8 cellular contexts compared by ENCODE assay signal in the genomic region with DNA sequence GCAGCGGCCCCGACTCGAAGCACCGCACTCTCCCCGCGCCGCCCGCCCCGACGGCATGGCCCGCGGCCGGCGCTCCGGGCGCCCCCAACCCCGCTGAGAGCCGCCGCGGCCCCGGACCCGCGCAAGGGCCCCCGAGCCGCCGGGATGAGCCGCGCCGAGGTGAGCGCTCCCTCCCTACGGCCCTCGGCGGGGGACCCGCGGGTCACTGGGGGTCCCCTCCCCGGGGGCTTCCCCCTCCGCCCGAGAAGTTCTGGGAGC. TPM values are rescaled to one million over a fixed set of nuclear protein-coding genes. Genes with fewer than 3 reads are reported as not detected.
DNase-seq lines count a peak whose midpoint lies in the region; ATAC-seq and TF ChIP-seq lines count a peak whose summit lies in the region.

No MANE protein-coding gene starts in this region.

- POLR2A ChIA-PET in SK-N-SH (lab: Yijun Ruan, JAX): interaction anchor here (0.6 to 3.5 kb wide), 10 partner anchors 119 to 485 kb away, joined by 3 to 18 read pairs (median 4); a partner anchor contains a TSS

- no CpG with 5 or more reads among the region's 38 CpGs for WGBS in SK-N-SH (ENCODE audit: low lambda C conversion rate)
- 1% methylated on average over 38 of the region's 38 CpGs for WGBS in sigmoid colon, 2 donors

- H3K27me3 ChIP-seq in SK-N-SH (ENCODE audit: insufficient read depth) (no peaks in the 10 kb centered on the region), OCI-LY3 (ENCODE audit: low read depth, low read length) (peaks cover 16% of the 10 kb centered on the region), sigmoid colon (no peaks in the 10 kb centered on the region)

- H3K4me3 ChIP-seq in SK-N-SH (ENCODE audit: low read depth in 2 of 2, low read length in 1 of 2) (peak overlapping the region; percentile 70 to 73), OCI-LY3 (ENCODE audit: low read length) (peak overlapping the region; percentile 90), epithelial cell of proximal tubule (ENCODE audit: low read depth, low read length) (peak overlapping the region; percentile 83), sigmoid colon (peak overlapping the region; percentile 50 to 93 (median 74))

- H3K9me2 ChIP-seq in SK-N-SH: no peaks in the 10 kb centered on the region

- peaks cover 60% of the 10 kb centered on the region for H3K79me2 ChIP-seq in SK-N-SH (ENCODE audit: insufficient read depth)
- no peaks in the 10 kb centered on the region for H3K79me2 ChIP-seq in OCI-LY3 (ENCODE audit: low read length)

- H3K9ac ChIP-seq in SK-N-SH: peak overlapping the region; percentile 95
- H3K9ac ChIP-seq in OCI-LY3 (ENCODE audit: low read length): peak overlapping the region; percentile 47

- TF ChIP-seq EP300 in SK-N-SH (IDR thresholded peaks at IDR 0.05; ENCODE audit: borderline replicate concordance in 1 of 2, low read depth in 1 of 2, low read length in 1 of 2): no peak
- TF ChIP-seq EP300 in sigmoid colon (IDR thresholded peaks at IDR 0.05): no peak

- TF ChIP-seq RAD21 in SK-N-SH (IDR thresholded peaks at IDR 0.05; ENCODE audit: low read length): no peak

- intact Hi-C loops in sigmoid colon (cut with DNase I): loop anchor here (1.0 kb wide), 1 partner anchor 86 kb away; no protein-coding TSS in a partner anchor
- intact Hi-C loops in head of caudate nucleus (cut with DNase I): loop anchor here (10.0 kb wide), 1 partner anchor 709 kb away; a partner anchor contains a TSS

- no peak for ATAC-seq in SK-N-SH treated with all-trans-retinoic acid at 6 μM for 48 hours
- no peak for ATAC-seq in HG03025 (IDR thresholded peaks at IDR 0.05; ENCODE audit: low FRiP score, unreplicated experiment)

- peaks cover 4 to 9% of the 10 kb centered on the region in 2 experiments for H3K36me3 ChIP-seq in SK-N-SH (replicated peaks in 1 of 2; ENCODE audit: control insufficient read depth in 1 of 2, insufficient read depth in 2 of 2, low read length in 1 of 2)
- no peaks in the 10 kb centered on the region for H3K36me3 ChIP-seq in OCI-LY3 (replicated peaks; ENCODE audit: low read depth, low read length)
- no peaks in the 10 kb centered on the region for H3K36me3 ChIP-seq in sigmoid colon

- H2AFZ ChIP-seq in SK-N-SH (ENCODE audit: low read depth): no peak overlapping the region
- H2AFZ ChIP-seq in OCI-LY3 (ENCODE audit: low read depth, low read length): peak overlapping the region; percentile 42; the same call in 1 of the 2 replicates

- CTCF ChIA-PET in SK-N-SH (lab: Yijun Ruan, JAX): interaction anchor here (0.8 to 7.3 kb wide), 20 partner anchors 9 to 500 kb away, joined by 3 to 171 read pairs (median 6); a partner anchor contains a TSS

- peaks cover 48% of the 10 kb centered on the region for H3F3A ChIP-seq in SK-N-SH (replicated peaks; ENCODE audit: insufficient read depth)

- no peaks in the 10 kb centered on the region for H3K9me3 ChIP-seq in SK-N-SH
- H3K9me3 ChIP-seq in OCI-LY3 (ENCODE audit: insufficient read depth, low read length): no peaks in the 10 kb centered on the region
- H3K9me3 ChIP-seq in sigmoid colon: no peaks in the 10 kb centered on the region

- peaks cover 22 to 24% of the 10 kb centered on the region in 2 experiments for H3K4me1 ChIP-seq in SK-N-SH (ENCODE audit: control insufficient read depth in 1 of 2, insufficient read depth in 2 of 2, low read depth in 1 of 2, low read length in 1 of 2)
- H3K4me1 ChIP-seq in OCI-LY3 (ENCODE audit: low read length): peaks cover 10% of the 10 kb centered on the region
- peaks cover 0 to 36% (median 25%) of the 10 kb centered on the region in 4 donors for H3K4me1 ChIP-seq in sigmoid colon

- H4K20me1 ChIP-seq in SK-N-SH (ENCODE audit: insufficient read depth) (peaks cover 21% of the 10 kb centered on the region), OCI-LY3 (ENCODE audit: insufficient read depth, low read length) (no peaks in the 10 kb centered on the region)

- H3K4me2 ChIP-seq in SK-N-SH (peak overlapping the region; percentile 79), OCI-LY3 (ENCODE audit: low read length) (peak overlapping the region; percentile 99)

- no peak for TF ChIP-seq POLR2A in sigmoid colon (IDR thresholded peaks at IDR 0.05)

- H3K27ac ChIP-seq in SK-N-SH (ENCODE audit: low read depth in 2 of 2, low read length in 1 of 2): peak overlapping the region; percentile 82 to 93
- no peak overlapping the region for H3K27ac ChIP-seq in OCI-LY3 (ENCODE audit: low read length)
- H3K27ac ChIP-seq in sigmoid colon: peak overlapping the region; percentile 94 to 100 (median 98)

- DNase-seq in SK-N-SH (no peak), epithelial cell of proximal tubule (ENCODE audit: low read depth) (no peak), sigmoid colon (no peak), NCI-H187 treated with DMSO at 0.1 percent for 48 hours (lab: John Stamatoyannopoulos, UW) (no peak), head of caudate nucleus (no peak)

- TF ChIP-seq CTCF in SK-N-SH (IDR thresholded peaks at IDR 0.05) (no peak), OCI-LY3 (IDR thresholded peaks at IDR 0.05; ENCODE audit: low read depth, low read length) (no peak), epithelial cell of proximal tubule (conservative IDR thresholded peaks at IDR 0.05; ENCODE audit: low read depth, low read length) (no peak), sigmoid colon (IDR thresholded peaks at IDR 0.05) (no peak)

TF ChIP-seq in SK-N-SH, 30 proteins besides CTCF, POLR2A, EP300 and RAD21 (continues in another document):
- no peak for TF ChIP-seq GABPA (IDR thresholded peaks at IDR 0.05; ENCODE audit: low read depth)
- TF ChIP-seq SMC3 (IDR thresholded peaks at IDR 0.05; ENCODE audit: low read depth, low read length): no peak
- TF ChIP-seq, protein P1, sequence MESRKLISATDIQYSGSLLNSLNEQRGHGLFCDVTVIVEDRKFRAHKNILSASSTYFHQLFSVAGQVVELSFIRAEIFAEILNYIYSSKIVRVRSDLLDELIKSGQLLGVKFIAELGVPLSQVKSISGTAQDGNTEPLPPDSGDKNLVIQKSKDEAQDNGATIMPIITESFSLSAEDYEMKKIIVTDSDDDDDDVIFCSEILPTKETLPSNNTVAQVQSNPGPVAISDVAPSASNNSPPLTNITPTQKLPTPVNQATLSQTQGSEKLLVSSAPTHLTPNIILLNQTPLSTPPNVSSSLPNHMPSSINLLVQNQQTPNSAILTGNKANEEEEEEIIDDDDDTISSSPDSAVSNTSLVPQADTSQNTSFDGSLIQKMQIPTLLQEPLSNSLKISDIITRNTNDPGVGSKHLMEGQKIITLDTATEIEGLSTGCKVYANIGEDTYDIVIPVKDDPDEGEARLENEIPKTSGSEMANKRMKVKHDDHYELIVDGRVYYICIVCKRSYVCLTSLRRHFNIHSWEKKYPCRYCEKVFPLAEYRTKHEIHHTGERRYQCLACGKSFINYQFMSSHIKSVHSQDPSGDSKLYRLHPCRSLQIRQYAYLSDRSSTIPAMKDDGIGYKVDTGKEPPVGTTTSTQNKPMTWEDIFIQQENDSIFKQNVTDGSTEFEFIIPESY (IDR thresholded peaks at IDR 0.05; ENCODE audit: borderline replicate concordance, low read depth): no peak
- TF ChIP-seq RCOR1 (IDR thresholded peaks at IDR 0.05; ENCODE audit: low read length): no peak
- no peak for TF ChIP-seq TCF12 (IDR thresholded peaks at IDR 0.05)
- no peak for TF ChIP-seq FOXJ3 (CRISPR knock-in tag; IDR thresholded peaks at IDR 0.05)

TF ChIP-seq in SK-N-SH treated with all-trans-retinoic acid at 6 μM for 48 hours, 23 proteins besides CTCF, POLR2A, EP300 and RAD21 (continues in another document):
- TF ChIP-seq ZFP30 (CRISPR knock-in tag; IDR thresholded peaks at IDR 0.05) (no peak), CSDC2 (CRISPR knock-in tag; IDR thresholded peaks at IDR 0.05) (no peak), RARB (CRISPR knock-in tag; IDR thresholded peaks at IDR 0.05) (no peak), TCF4 (CRISPR knock-in tag; IDR thresholded peaks at IDR 0.05; ENCODE audit: borderline replicate concordance) (no peak), OSR1 (CRISPR knock-in tag; IDR thresholded peaks at IDR 0.05) (no peak), PPARA (CRISPR knock-in tag; IDR thresholded peaks at IDR 0.05; ENCODE audit: borderline replicate concordance) (no peak), ZNF70 (CRISPR knock-in tag; IDR thresholded peaks at IDR 0.05) (no peak)
- TF ChIP-seq, protein P2, sequence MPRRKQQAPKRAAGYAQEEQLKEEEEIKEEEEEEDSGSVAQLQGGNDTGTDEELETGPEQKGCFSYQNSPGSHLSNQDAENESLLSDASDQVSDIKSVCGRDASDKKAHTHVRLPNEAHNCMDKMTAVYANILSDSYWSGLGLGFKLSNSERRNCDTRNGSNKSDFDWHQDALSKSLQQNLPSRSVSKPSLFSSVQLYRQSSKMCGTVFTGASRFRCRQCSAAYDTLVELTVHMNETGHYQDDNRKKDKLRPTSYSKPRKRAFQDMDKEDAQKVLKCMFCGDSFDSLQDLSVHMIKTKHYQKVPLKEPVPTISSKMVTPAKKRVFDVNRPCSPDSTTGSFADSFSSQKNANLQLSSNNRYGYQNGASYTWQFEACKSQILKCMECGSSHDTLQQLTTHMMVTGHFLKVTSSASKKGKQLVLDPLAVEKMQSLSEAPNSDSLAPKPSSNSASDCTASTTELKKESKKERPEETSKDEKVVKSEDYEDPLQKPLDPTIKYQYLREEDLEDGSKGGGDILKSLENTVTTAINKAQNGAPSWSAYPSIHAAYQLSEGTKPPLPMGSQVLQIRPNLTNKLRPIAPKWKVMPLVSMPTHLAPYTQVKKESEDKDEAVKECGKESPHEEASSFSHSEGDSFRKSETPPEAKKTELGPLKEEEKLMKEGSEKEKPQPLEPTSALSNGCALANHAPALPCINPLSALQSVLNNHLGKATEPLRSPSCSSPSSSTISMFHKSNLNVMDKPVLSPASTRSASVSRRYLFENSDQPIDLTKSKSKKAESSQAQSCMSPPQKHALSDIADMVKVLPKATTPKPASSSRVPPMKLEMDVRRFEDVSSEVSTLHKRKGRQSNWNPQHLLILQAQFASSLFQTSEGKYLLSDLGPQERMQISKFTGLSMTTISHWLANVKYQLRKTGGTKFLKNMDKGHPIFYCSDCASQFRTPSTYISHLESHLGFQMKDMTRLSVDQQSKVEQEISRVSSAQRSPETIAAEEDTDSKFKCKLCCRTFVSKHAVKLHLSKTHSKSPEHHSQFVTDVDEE (CRISPR knock-in tag; IDR thresholded peaks at IDR 0.05): no peak

RNA-seq across cellular contexts. Expression of a gene that starts 0.8 kb away (rescaled TPM):
- polyA plus RNA-seq in SK-N-SH (2012; rRNA removed) (5.0 and 5.9 TPM in 2 replicates), sigmoid colon (1 to 10 TPM; 4.2 to 7.8 (median 5.9) TPM)
- 5.2 and 5.7 TPM in 2 replicates for polyA plus RNA-seq in SK-N-SH (2012; cell fraction: cytosol; rRNA removed)
- polyA plus RNA-seq in SK-N-SH (2012; cell fraction: nucleus; rRNA removed): 16.6 and 20.6 TPM in 2 replicates
- total RNA-seq in epithelial cell of proximal tubule (18.9 and 20.9 TPM in 2 replicates), sigmoid colon (100 to 1,000 TPM in 2 of 4 donors, 10 to 100 TPM in 2; 79.8 to 135 (median 105) TPM)

RNA-seq across cellular contexts. Expression of a gene that starts 56.4 kb away (rescaled TPM):
- polyA plus RNA-seq in SK-N-SH (2012; rRNA removed) (6.4 and 7.7 TPM in 2 replicates), sigmoid colon (10 to 100 TPM; 11.6 to 21.5 (median 13.2) TPM)
- 9.4 and 9.7 TPM in 2 replicates for polyA plus RNA-seq in SK-N-SH (2012; cell fraction: cytosol; rRNA removed)
- polyA plus RNA-seq in SK-N-SH (2012; cell fraction: nucleus; rRNA removed): 6.4 and 12.1 TPM in 2 replicates
- total RNA-seq in epithelial cell of proximal tubule (5.4 and 15.1 TPM in 2 replicates), sigmoid colon (10 to 100 TPM; 16.8 to 52.8 (median 34.1) TPM)
